Comparison of ENCODE assay signal across 1 cellular context in the genomic region with DNA sequence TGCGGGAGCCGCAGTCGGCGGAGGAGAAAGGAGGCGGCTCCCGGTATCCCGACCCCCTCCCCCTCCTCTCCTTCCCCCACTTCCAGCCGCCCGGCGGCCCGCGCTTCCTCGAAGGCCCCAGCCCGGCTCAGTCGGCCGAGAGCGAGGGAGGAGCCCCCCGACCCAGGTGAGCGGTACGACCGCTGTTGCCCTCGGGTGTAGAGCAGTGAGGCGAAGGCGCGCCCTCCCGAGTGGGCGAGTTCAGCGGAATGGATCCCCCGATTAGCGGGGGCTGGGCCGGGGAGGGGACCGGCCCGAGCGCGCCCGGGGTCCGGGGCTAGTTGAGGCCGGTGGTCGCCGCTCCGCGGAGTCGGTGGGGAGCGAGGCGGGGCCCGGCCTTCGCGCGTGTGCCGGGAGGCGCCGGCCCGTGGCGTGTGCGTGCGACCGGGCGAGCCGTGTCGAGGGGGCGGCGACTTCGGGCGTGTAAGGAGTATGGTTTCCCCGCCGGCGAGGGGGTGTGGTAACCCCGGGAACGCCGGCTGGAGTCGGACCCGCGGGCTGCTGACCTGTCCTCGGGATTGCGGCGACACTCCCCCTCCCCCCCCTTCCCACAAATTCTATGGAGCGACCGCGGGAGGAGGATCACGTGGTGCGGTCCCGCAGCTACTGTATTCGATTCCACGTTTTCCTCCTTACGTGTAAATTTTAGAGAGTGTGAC.
A peak's percentile ranks its signal among the peaks of the same experiment; 100 is the strongest.
TF ChIP-seq lines count a peak whose summit lies in the region.

No MANE protein-coding gene starts in this region.

TF ChIP-seq in IMR-90, 13 proteins besides CTCF, POLR2A, EP300 and RAD21 (continued from another document):
- TF ChIP-seq, protein P1, sequence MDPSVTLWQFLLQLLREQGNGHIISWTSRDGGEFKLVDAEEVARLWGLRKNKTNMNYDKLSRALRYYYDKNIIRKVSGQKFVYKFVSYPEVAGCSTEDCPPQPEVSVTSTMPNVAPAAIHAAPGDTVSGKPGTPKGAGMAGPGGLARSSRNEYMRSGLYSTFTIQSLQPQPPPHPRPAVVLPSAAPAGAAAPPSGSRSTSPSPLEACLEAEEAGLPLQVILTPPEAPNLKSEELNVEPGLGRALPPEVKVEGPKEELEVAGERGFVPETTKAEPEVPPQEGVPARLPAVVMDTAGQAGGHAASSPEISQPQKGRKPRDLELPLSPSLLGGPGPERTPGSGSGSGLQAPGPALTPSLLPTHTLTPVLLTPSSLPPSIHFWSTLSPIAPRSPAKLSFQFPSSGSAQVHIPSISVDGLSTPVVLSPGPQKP (IDR thresholded peaks at IDR 0.05; ENCODE audit: borderline replicate concordance, low read depth, low read length), result no peak
- TF ChIP-seq MAZ (IDR thresholded peaks at IDR 0.05; ENCODE audit: borderline replicate concordance, low read depth, low read length), result peak; percentile 20; the same call in 1 of the 2 replicates
